ENCODE assay signal across 9 cellular contexts in genomic region chr7:50210706-50211115, GRCh38.
DNase-seq lines count a peak whose midpoint lies in the region; ATAC-seq lines count a peak whose summit lies in the region.
"Had no signal": no experiment of that assay in that cellular context is flagged by ENCODE, and none has a peak within 500 bp of the region (broad histone marks: within the 10 kb centered on the region; RNA-seq: fewer than 3 reads in every experiment).

No MANE protein-coding gene starts in this region.

- H3K4me1 Mint-ChIP-seq in activated naive CD8-positive, alpha-beta T cell treated with anti-CD3 and anti-CD28 coated beads for 36 hours: peaks cover 96% of the 10 kb centered on the region

- no peak overlapping the region for H3K4me3 Mint-ChIP-seq in activated naive CD8-positive, alpha-beta T cell treated with anti-CD3 and anti-CD28 coated beads for 36 hours

- peak overlapping the region; percentile 88 for H3K27ac Mint-ChIP-seq in activated naive CD8-positive, alpha-beta T cell treated with anti-CD3 and anti-CD28 coated beads for 36 hours

- H3K36me3 Mint-ChIP-seq in activated naive CD8-positive, alpha-beta T cell treated with anti-CD3 and anti-CD28 coated beads for 36 hours: peaks cover 24% of the 10 kb centered on the region

- no peaks in the 10 kb centered on the region for H3K27me3 Mint-ChIP-seq in activated naive CD8-positive, alpha-beta T cell treated with anti-CD3 and anti-CD28 coated beads for 36 hours

- peaks cover 4% of the 10 kb centered on the region for H3K9me3 Mint-ChIP-seq in activated naive CD8-positive, alpha-beta T cell treated with anti-CD3 and anti-CD28 coated beads for 36 hours

- DNase-seq in activated effector memory CD4-positive, alpha-beta T cell treated with anti-CD3 and anti-CD28 coated beads, Interleukin-2, amount 50 U/mL, for 16 hours: peak; percentile 63
- DNase-seq in activated effector memory CD4-positive, alpha-beta T cell treated with Interleukin-2 at 50 U/mL for 16 hours: no peak
- no peak for DNase-seq in activated naive CD8-positive, alpha-beta T cell treated with anti-CD3 and anti-CD28 coated beads for 36 hours
- DNase-seq in stimulated activated CD8-positive, alpha-beta memory T cell treated with anti-CD3 and anti-CD28 coated beads, Interleukin-4, amount 100 ng/mL, for 48 hours: peak; percentile 63
- DNase-seq in cerebellum (ENCODE audit: low spot score): no peak
- no peak for DNase-seq in kidney tubule cell (ENCODE audit: low spot score)
- DNase-seq in NCI-H1436 (lab: John Stamatoyannopoulos, UW): no peak
- DNase-seq: colonic mucosa had no signal

- peak; percentile 39 for ATAC-seq in HG03439 (IDR thresholded peaks at IDR 0.05; ENCODE audit: unreplicated experiment)

Comparison
In these comparisons a context has a peak if more than half of its experiments do, and no peak if none do; other contexts are left out.
1. DNase-seq: peak in activated effector memory CD4-positive, alpha-beta T cell treated with anti-CD3 and anti-CD28 coated beads, Interleukin-2, amount 50 U/mL, for 16 hours (single experiment) and stimulated activated CD8-positive, alpha-beta memory T cell treated with anti-CD3 and anti-CD28 coated beads, Interleukin-4, amount 100 ng/mL, for 48 hours (single experiment); none in activated effector memory CD4-positive, alpha-beta T cell treated with Interleukin-2 at 50 U/mL for 16 hours (single experiment), activated naive CD8-positive, alpha-beta T cell treated with anti-CD3 and anti-CD28 coated beads for 36 hours (single experiment), cerebellum (single experiment), kidney tubule cell (single experiment) and NCI-H1436 (single experiment).